ENCODE assay signal across 23 cellular contexts in the genomic region with DNA sequence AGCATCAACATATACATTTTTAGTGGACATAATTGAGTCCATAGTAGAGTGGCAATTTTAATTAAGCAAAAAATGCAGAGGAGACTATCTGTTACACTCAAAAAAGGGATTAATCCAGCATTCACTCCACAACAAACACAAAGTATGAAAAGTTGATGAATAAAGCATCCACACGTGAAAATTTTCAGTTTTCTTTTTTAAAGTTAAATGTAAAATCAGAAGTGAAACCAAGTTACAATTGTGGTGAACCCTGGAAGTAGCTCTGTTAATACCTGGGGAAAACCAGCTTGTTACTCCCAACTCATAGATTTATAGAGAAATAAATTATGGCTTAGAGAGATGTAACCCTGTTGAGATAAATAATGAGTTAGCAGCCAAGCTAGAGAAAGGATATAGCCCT.
DNase-seq lines count a peak whose midpoint lies in the region; ATAC-seq and TF ChIP-seq lines count a peak whose summit lies in the region.
"Had no signal": no experiment of that assay in that cellular context is flagged by ENCODE, and none has a peak within 500 bp of the region (broad histone marks: within the 10 kb centered on the region; RNA-seq: fewer than 3 reads in every experiment).

No MANE protein-coding gene starts in this region.

- H3K27me3 ChIP-seq in tibial nerve, result no peaks in the 10 kb centered on the region
- H3K27me3 ChIP-seq in CD4-positive, alpha-beta memory T cell (ENCODE audit: insufficient read depth, low read length), result no peaks in the 10 kb centered on the region
- H3K27me3 ChIP-seq: sigmoid colon had no signal

- DNase-seq in OCI-M2 (lab: John Stamatoyannopoulos, UW; ENCODE audit: unreplicated experiment) (no peak), NCI-H345 (lab: John Stamatoyannopoulos, UW) (no peak), tibial nerve (ENCODE audit: low spot score in 2 of 2) (no peak)
- no peak for DNase-seq in CD4-positive, alpha-beta memory T cell
- DNase-seq: activated CD4-positive, alpha-beta T cell treated with anti-CD3 and anti-CD28 coated beads for 1 hour; activated naive CD4-positive, alpha-beta T cell treated with anti-CD3 and anti-CD28 coated beads for 36 hours; activated T-cell treated with anti-CD3 and anti-CD28 coated beads, Interleukin-2, amount 50 U/mL, for 48 hours; amniotic stem cell; effector CD8-positive, alpha-beta T cell; GM23248; kidney glomerular epithelial cell; mammary epithelial cell; NCI-H146; NCI-H524; sigmoid colon; SK-N-SH; stimulated activated naive CD8-positive, alpha-beta T cell treated with anti-CD3 and anti-CD28 coated beads, Interleukin-15, Interleukin-2, amounts not matched to agents 100 U/mL and 50 U/mL, for 24 hours; T-helper 17 cell had no signal

- TF ChIP-seq EP300 in tibial nerve (IDR thresholded peaks at IDR 0.05), result no peak

- no peak for TF ChIP-seq CTCF in tibial nerve (IDR thresholded peaks at IDR 0.05)

- H3K27ac ChIP-seq in tibial nerve, result no peak overlapping the region
- H3K27ac ChIP-seq in CD4-positive, alpha-beta memory T cell (ENCODE audit: low read depth, low read length), result no peak overlapping the region
- H3K27ac ChIP-seq: GM23248, sigmoid colon had no signal

- H3K27ac Mint-ChIP-seq in CD4-positive, alpha-beta memory T cell, result no peak overlapping the region
- H3K27ac Mint-ChIP-seq: activated naive CD4-positive, alpha-beta T cell treated with anti-CD3 and anti-CD28 coated beads for 36 hours; CD14-positive monocyte; progenitor cell of endocrine pancreas; T-helper 17 cell had no signal

- no peaks in the 10 kb centered on the region for H3K4me1 Mint-ChIP-seq in CD4-positive, alpha-beta memory T cell
- H3K4me1 Mint-ChIP-seq: CD14-positive monocyte, T-helper 17 cell had no signal

- no peak overlapping the region for H3K4me3 ChIP-seq in tibial nerve
- no peak overlapping the region for H3K4me3 ChIP-seq in CD4-positive, alpha-beta memory T cell (ENCODE audit: low read length in 2 of 2)
- H3K4me3 ChIP-seq: GM23248, sigmoid colon had no signal

- no peaks in the 10 kb centered on the region for H3K27me3 Mint-ChIP-seq in CD4-positive, alpha-beta memory T cell
- H3K27me3 Mint-ChIP-seq: progenitor cell of endocrine pancreas, T-helper 17 cell had no signal

- no peaks in the 10 kb centered on the region for H3K4me1 ChIP-seq in tibial nerve
- H3K4me1 ChIP-seq in CD4-positive, alpha-beta memory T cell (ENCODE audit: insufficient read depth, low read length), result no peaks in the 10 kb centered on the region
- H3K4me1 ChIP-seq: sigmoid colon had no signal

- POLR2A ChIA-PET in CD4-positive, alpha-beta memory T cell (lab: Charles Lee; ENCODE audit: partially characterized antibody), result no interaction called here

- no peak for TF ChIP-seq POLR2A in tibial nerve (IDR thresholded peaks at IDR 0.05)

- H3K9me3 Mint-ChIP-seq in CD4-positive, alpha-beta memory T cell, result peaks cover 0 to 4% (median under 1%) of the 10 kb centered on the region in 8 donors
- H3K9me3 Mint-ChIP-seq: activated naive CD4-positive, alpha-beta T cell treated with anti-CD3 and anti-CD28 coated beads for 36 hours had no signal

- no peaks in the 10 kb centered on the region for H3K9me3 ChIP-seq in tibial nerve
- no peaks in the 10 kb centered on the region for H3K9me3 ChIP-seq in CD4-positive, alpha-beta memory T cell (ENCODE audit: control insufficient read depth in 1 of 2, low read length in 2 of 2)
- H3K9me3 ChIP-seq: sigmoid colon, SK-N-SH had no signal

- CTCF ChIA-PET in CD4-positive, alpha-beta memory T cell (lab: Charles Lee; ENCODE audit: partially characterized antibody), result no interaction called here

- intact Hi-C loops in CD4-positive, alpha-beta memory T cell (cut with micrococcal nuclease), result no loop called here

- H3K36me3 ChIP-seq in tibial nerve, result no peaks in the 10 kb centered on the region
- no peaks in the 10 kb centered on the region for H3K36me3 ChIP-seq in CD4-positive, alpha-beta memory T cell (ENCODE audit: insufficient read depth, low read length)
- H3K36me3 ChIP-seq: sigmoid colon had no signal

- peak; percentile 26 for ATAC-seq in GM18867 (IDR thresholded peaks at IDR 0.05; ENCODE audit: unreplicated experiment)
- ATAC-seq in HG02759 (IDR thresholded peaks at IDR 0.05; ENCODE audit: unreplicated experiment), result peak; percentile 19
- peak; percentile 28 for ATAC-seq in HG03432 (IDR thresholded peaks at IDR 0.05; ENCODE audit: unreplicated experiment)
- ATAC-seq: stimulated activated naive CD8-positive, alpha-beta T cell treated with anti-CD3 and anti-CD28 coated beads, Interleukin-15, Interleukin-2, amounts not matched to agents 100 U/mL and 50 U/mL, for 24 hours; T-helper 17 cell had no signal

- H3K36me3 Mint-ChIP-seq in CD4-positive, alpha-beta memory T cell, result no peaks in the 10 kb centered on the region
- H3K36me3 Mint-ChIP-seq: CD14-positive monocyte had no signal

- WGBS in tibial nerve, 2 donors, result 83% methylated on average over 1 of the region's 1 CpG

- H3K4me3 Mint-ChIP-seq in CD4-positive, alpha-beta memory T cell, result no peak overlapping the region
- H3K4me3 Mint-ChIP-seq: activated naive CD4-positive, alpha-beta T cell treated with anti-CD3 and anti-CD28 coated beads for 36 hours; CD14-positive monocyte; T-helper 17 cell had no signal
